8 cellular contexts compared by ENCODE assay signal in the genomic region with DNA sequence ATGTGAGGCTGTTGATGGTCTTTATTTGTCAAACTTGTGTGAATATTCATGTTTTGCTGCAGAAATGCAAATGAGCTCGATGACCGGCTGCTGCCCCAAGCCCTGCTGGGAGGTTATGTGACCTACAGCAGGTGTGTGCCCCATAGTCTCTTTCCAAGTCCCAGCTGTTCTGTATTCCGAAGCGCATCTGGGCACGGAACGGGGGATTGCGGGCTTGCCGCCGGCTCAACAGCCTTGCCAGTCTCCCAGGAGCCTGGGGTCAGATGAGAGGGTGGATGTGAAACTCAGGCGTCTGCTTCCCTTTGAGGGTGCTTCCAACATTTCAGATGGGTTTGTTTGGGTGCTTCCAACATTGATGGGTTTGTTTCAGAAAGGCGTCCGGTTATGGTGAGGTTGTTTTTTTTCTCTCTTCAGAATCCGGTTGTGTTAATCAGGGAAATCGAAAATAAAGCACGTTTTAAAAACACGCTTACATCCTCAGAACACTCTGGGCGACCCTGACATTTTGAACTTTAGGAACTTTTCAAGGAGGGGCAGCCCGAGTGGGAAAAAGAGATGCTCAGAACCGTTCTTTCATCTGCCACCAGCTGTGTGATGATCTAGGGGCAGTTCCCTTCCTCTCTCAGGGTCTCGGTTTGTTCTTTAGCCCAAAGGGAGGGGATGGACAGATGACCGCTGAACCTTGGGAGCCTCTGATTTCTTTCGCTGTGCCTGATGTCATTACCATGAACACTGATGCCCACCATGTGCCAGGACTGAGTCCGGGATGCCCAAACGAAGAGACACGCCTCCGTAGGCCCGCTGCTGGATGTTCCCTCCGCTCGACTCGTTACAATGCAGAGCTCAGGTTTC. TPM values are rescaled to one million over a fixed set of nuclear protein-coding genes. Genes with fewer than 3 reads are reported as not detected.
DNase-seq lines count a peak whose midpoint lies in the region; ATAC-seq and TF ChIP-seq lines count a peak whose summit lies in the region.

No MANE protein-coding gene starts in this region.

- H3K9me3 Mint-ChIP-seq in activated naive CD8-positive, alpha-beta T cell (ENCODE audit: low read depth) = no peaks in the 10 kb centered on the region
- no peaks in the 10 kb centered on the region for H3K9me3 Mint-ChIP-seq in mesothelial cell of epicardium

- H3K27ac ChIP-seq in AG04450 (ENCODE audit: low read depth, low read length) = no peak overlapping the region
- no peak overlapping the region for H3K27ac ChIP-seq in HEK293 (ENCODE audit: extremely low read depth, low read depth, low read length)

- H3K4me1 Mint-ChIP-seq in activated naive CD8-positive, alpha-beta T cell (ENCODE audit: low read depth) = peaks cover 21% of the 10 kb centered on the region
- peaks cover 16% of the 10 kb centered on the region for H3K4me1 Mint-ChIP-seq in mesothelial cell of epicardium

- ATAC-seq in HG03378 (IDR thresholded peaks at IDR 0.05; ENCODE audit: unreplicated experiment) = no peak
- no peak for ATAC-seq in GM19452 (IDR thresholded peaks at IDR 0.05; ENCODE audit: unreplicated experiment)

- H3K9me3 ChIP-seq in AG04450 (ENCODE audit: control insufficient read depth, insufficient read depth, low read length) = peaks cover 6% of the 10 kb centered on the region; the same call in 1 of the 2 replicates
- no peaks in the 10 kb centered on the region for H3K9me3 ChIP-seq in HEK293 (ENCODE audit: control insufficient read depth, insufficient read depth, low read depth, low read length)

- peaks cover 7% of the 10 kb centered on the region for H3K27me3 Mint-ChIP-seq in activated naive CD8-positive, alpha-beta T cell
- peaks cover 87% of the 10 kb centered on the region for H3K27me3 Mint-ChIP-seq in mesothelial cell of epicardium (ENCODE audit: low read depth)

- peak overlapping the region; percentile 80 for H3K4me3 Mint-ChIP-seq in activated naive CD8-positive, alpha-beta T cell
- H3K4me3 Mint-ChIP-seq in mesothelial cell of epicardium = peak overlapping the region; percentile 34

- POLR2A ChIA-PET in AG04450 (lab: Yijun Ruan, JAX) = no interaction called here
- POLR2A ChIA-PET in HEK293 (lab: Yijun Ruan, JAX) = interaction anchor here (1.3 to 1.8 kb wide), 2 partner anchors 19 to 28 kb away, joined by 4 read pairs; no protein-coding TSS in a partner anchor

- peak overlapping the region; percentile 41 for H3K4me3 ChIP-seq in AG04450 (ENCODE audit: low read depth, low read length)
- H3K4me3 ChIP-seq in HEK293 (ENCODE audit: low read depth, low read length) = peak overlapping the region; percentile 23

- DNase-seq in AG04450 (ENCODE audit: low read depth, low spot score) (no peak), mesothelial cell of epicardium (ENCODE audit: low spot score in 2 of 2, unreplicated experiment in 2 of 2) (no peak), NCI-H524 treated with DMSO at 0.1 percent for 48 hours (lab: John Stamatoyannopoulos, UW) (no peak), middle frontal gyrus (ENCODE audit: extremely low spot score, low spot score) (no peak)

- TF ChIP-seq CTCF in AG04450 (IDR thresholded peaks at IDR 0.05; ENCODE audit: low read depth, low read length) (no peak), HEK293 (tag by site-specific recombination; IDR thresholded peaks at IDR 0.05) (no peak), mesothelial cell of epicardium (IDR thresholded peaks at IDR 0.05; ENCODE audit: unreplicated experiment) (no peak)

- CTCF ChIA-PET in AG04450 (lab: Charles Lee) = interaction anchor here (0.5 to 5.6 kb wide), 24 partner anchors 9 to 270 kb away, joined by 3 to 44 read pairs (median 4); no protein-coding TSS in a partner anchor
- CTCF ChIA-PET in HEK293 (lab: Yijun Ruan, JAX) = interaction anchor here (0.6 to 7.8 kb wide), 37 partner anchors 7 to 464 kb away, joined by 3 to 101 read pairs (median 4); no protein-coding TSS in a partner anchor

- no peaks in the 10 kb centered on the region for H3K4me1 ChIP-seq in HEK293 (ENCODE audit: control insufficient read depth, insufficient read depth, low read length)

- peaks cover 52% of the 10 kb centered on the region for H3K27me3 ChIP-seq in AG04450 (ENCODE audit: control insufficient read depth, insufficient read depth, low read length)

- H3K27ac Mint-ChIP-seq in activated naive CD8-positive, alpha-beta T cell = peak overlapping the region; percentile 50
- no peak overlapping the region for H3K27ac Mint-ChIP-seq in mesothelial cell of epicardium

- no peaks in the 10 kb centered on the region for H3K36me3 Mint-ChIP-seq in activated naive CD8-positive, alpha-beta T cell
- H3K36me3 Mint-ChIP-seq in mesothelial cell of epicardium = no peaks in the 10 kb centered on the region

- H3K36me3 ChIP-seq in HEK293 (ENCODE audit: control insufficient read depth in 2 of 2, insufficient read depth in 1 of 2, low read length in 2 of 2) = no peaks in the 10 kb centered on the region

TF ChIP-seq in HEK293, 187 proteins besides CTCF, POLR2A, EP300 and RAD21:
- no peak for TF ChIP-seq ZNF555 (tag by site-specific recombination; conservative IDR thresholded peaks at IDR 0.05)
- TF ChIP-seq ZNF561 (tag by site-specific recombination; IDR thresholded peaks at IDR 0.05; ENCODE audit: borderline replicate concordance) = no peak
- TF ChIP-seq TRIM28 (IDR thresholded peaks at IDR 0.05; ENCODE audit: borderline replicate concordance, low read length) = no peak
- TF ChIP-seq ZNF16 (tag by site-specific recombination; IDR thresholded peaks at IDR 0.05; ENCODE audit: low read depth) = no peak
- TF ChIP-seq GLIS1 (tag by site-specific recombination; IDR thresholded peaks at IDR 0.05) = no peak
- TF ChIP-seq ZNF558 (tag by site-specific recombination; IDR thresholded peaks at IDR 0.05) = no peak
- TF ChIP-seq BCL11B (tag by site-specific recombination; IDR thresholded peaks at IDR 0.05; ENCODE audit: low read depth) = no peak
- TF ChIP-seq ZNF184 (tag by site-specific recombination; IDR thresholded peaks at IDR 0.05) = no peak
- TF ChIP-seq WT1 (tag by site-specific recombination; IDR thresholded peaks at IDR 0.05) = no peak
- no peak for TF ChIP-seq ZNF596 (tag by site-specific recombination; IDR thresholded peaks at IDR 0.05)
TF ChIP-seq in HEK293: peak in this region for 0.

RNA-seq across cellular contexts. Expression of a gene that starts 47.8 kb away (rescaled TPM):
- 89.8 and 112 TPM in 2 replicates for polyA plus RNA-seq in AG04450 (2011; rRNA removed)
- polyA minus RNA-seq in AG04450 (2011; rRNA and poly(A)+ RNA removed) = 28.3 and 38.3 TPM in 2 replicates
- 63.2 to 85.1 TPM (median 65.4 TPM) in 3 replicates for total RNA-seq in mesothelial cell of epicardium
